8 cellular contexts compared by ENCODE assay signal in the genomic region with DNA sequence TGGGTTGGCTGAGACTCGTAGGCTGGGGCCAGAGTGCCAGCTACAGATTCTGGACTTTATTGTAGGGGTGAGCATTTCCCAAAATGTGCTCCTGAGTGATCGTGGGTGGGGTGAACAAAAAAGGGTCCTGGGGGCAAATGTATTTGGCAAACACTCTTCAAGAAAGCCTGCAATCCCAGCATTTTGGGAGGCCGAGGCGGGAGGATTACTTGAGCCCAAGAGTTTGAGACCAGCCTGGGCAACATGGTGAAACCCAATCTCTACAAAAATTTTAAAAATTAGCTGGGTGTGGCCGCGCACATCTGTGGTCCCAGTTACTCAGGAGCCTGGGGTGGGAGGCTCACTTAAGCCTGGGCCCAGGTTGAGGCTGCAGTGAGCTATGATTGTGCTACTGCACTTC. TPM values are rescaled to one million over a fixed set of nuclear protein-coding genes. Genes with fewer than 3 reads are reported as not detected.
A peak's percentile ranks its signal among the peaks of the same experiment; 100 is the strongest.
DNase-seq lines count a peak whose midpoint lies in the region; ATAC-seq and TF ChIP-seq lines count a peak whose summit lies in the region.
"Had no signal": no experiment of that assay in that cellular context is flagged by ENCODE, and none has a peak within 500 bp of the region (broad histone marks: within the 10 kb centered on the region; RNA-seq: fewer than 3 reads in every experiment).

No MANE protein-coding gene starts in this region.

- TF ChIP-seq CTCF in HFFc6 (IDR thresholded peaks at IDR 0.05), result no peak
- no peak for TF ChIP-seq CTCF in ascending aorta (IDR thresholded peaks at IDR 0.05)
- no peak for TF ChIP-seq CTCF in right lobe of liver (IDR thresholded peaks at IDR 0.05)

- TF ChIP-seq POLR2A in right lobe of liver (IDR thresholded peaks at IDR 0.05), result no peak

- peaks cover 21% of the 10 kb centered on the region for H3K4me1 Mint-ChIP-seq in HFFc6 (ENCODE audit: low read depth)

- H3K4me3 Mint-ChIP-seq in HFFc6, result no peak overlapping the region; the same call in 1 of the 2 replicates

- H3K27me3 ChIP-seq in ascending aorta (no peaks in the 10 kb centered on the region), right lobe of liver (no peaks in the 10 kb centered on the region), stomach smooth muscle (ENCODE audit: control insufficient read depth in 1 of 2, insufficient read depth in 2 of 2, low read length in 2 of 2) (no peaks in the 10 kb centered on the region)

- no peak for DNase-seq in HFFc6
- DNase-seq in ascending aorta (ENCODE audit: low spot score in 2 of 2), result no peak
- DNase-seq in right lobe of liver, result peak in 1 of 3 donors; percentile 34
- no peak for DNase-seq in cerebellum (ENCODE audit: low spot score)
- no peak for DNase-seq in kidney tubule cell (ENCODE audit: low spot score)
- DNase-seq: effector CD8-positive, alpha-beta T cell had no signal

- no peaks in the 10 kb centered on the region for H3K9me3 ChIP-seq in ascending aorta
- no peaks in the 10 kb centered on the region for H3K9me3 ChIP-seq in right lobe of liver
- no peaks in the 10 kb centered on the region for H3K9me3 ChIP-seq in stomach smooth muscle (ENCODE audit: control insufficient read depth in 2 of 2, low read length in 2 of 2)

- peaks cover 5% of the 10 kb centered on the region for H3K36me3 Mint-ChIP-seq in HFFc6 (ENCODE audit: low read depth)

- peak overlapping the region; percentile 95 for H3K27ac Mint-ChIP-seq in HFFc6

- peak overlapping the region; percentile 94 to 98 for H3K27ac ChIP-seq in ascending aorta
- peak overlapping the region in 2 of 3 donors; percentile 96 to 99 for H3K27ac ChIP-seq in right lobe of liver
- peak overlapping the region; percentile 97 for H3K27ac ChIP-seq in stomach smooth muscle (ENCODE audit: low read length)

- WGBS in right lobe of liver (ENCODE audit: insufficient coverage, low coverage, low lambda C conversion rate, missing lambda C conversion rate), result 74% methylated on average over 4 of the region's 6 CpGs

- H3K4me1 ChIP-seq in ascending aorta (peaks cover 6 to 22% of the 10 kb centered on the region in 2 donors), right lobe of liver (peaks cover 0 to 24% (median 14%) of the 10 kb centered on the region in 4 donors), stomach smooth muscle (ENCODE audit: control insufficient read depth, insufficient read depth, low read length) (peaks cover 21% of the 10 kb centered on the region)

- peak overlapping the region; percentile 55 to 87 for H3K9ac ChIP-seq in stomach smooth muscle (ENCODE audit: low read length in 2 of 2)

- peaks cover 6% of the 10 kb centered on the region; the same call in 1 of the 2 replicates for H3K9me3 Mint-ChIP-seq in HFFc6

- H3K36me3 ChIP-seq in ascending aorta (no peaks in the 10 kb centered on the region), right lobe of liver (no peaks in the 10 kb centered on the region), stomach smooth muscle (ENCODE audit: control insufficient read depth in 2 of 2, insufficient read depth in 2 of 2, low read length in 2 of 2) (no peaks in the 10 kb centered on the region)

- H3K27me3 Mint-ChIP-seq in HFFc6 (ENCODE audit: insufficient read depth), result peaks cover 8% of the 10 kb centered on the region; the same call in 1 of the 2 replicates

- ATAC-seq in right lobe of liver, result no peak
- ATAC-seq in GM18907 (IDR thresholded peaks at IDR 0.05; ENCODE audit: unreplicated experiment), result no peak

- H3K4me3 ChIP-seq in ascending aorta (no peak overlapping the region), right lobe of liver (no peak overlapping the region), stomach smooth muscle (ENCODE audit: low read length in 2 of 2) (peak overlapping the region; percentile 71 to 77)

- intact Hi-C loops in ascending aorta (cut with DNase I) (loop anchor here (2.0 kb wide), 1 partner anchor 36 kb away; no protein-coding TSS in a partner anchor), right lobe of liver (cut with DNase I) (loop anchor here in 1 of 2 donors (5.0 kb wide), 1 partner anchor 35 kb away; no protein-coding TSS in a partner anchor)

RNA-seq across cellular contexts. Expression of a gene that starts 55.5 kb away (rescaled TPM):
- 10 to 100 TPM; 23.3 to 30.2 (median 28.4) TPM for total RNA-seq in HFFc6 (2021; fragmentation: NEBNext Ultra II Directional; extraction: Animal tissue kit (Norgen Biotek cat#: 25700))
- 6.0 TPM for total RNA-seq in ascending aorta
- total RNA-seq in right lobe of liver, result 10 to 100 TPM in 2 of 6 experiments, 1 to 10 TPM in 4; 5.1 to 10.8 (median 7.8) TPM
- total RNA-seq in cerebellum, result 26.9 TPM

RNA-seq across cellular contexts. Expression of a gene that starts 58.2 kb away (rescaled TPM):
- 10 to 100 TPM; 32.8 to 41.0 (median 39.6) TPM for total RNA-seq in HFFc6 (2021; fragmentation: NEBNext Ultra II Directional; extraction: Animal tissue kit (Norgen Biotek cat#: 25700))
- total RNA-seq in ascending aorta (70.9 TPM), right lobe of liver (10 to 100 TPM in 1 of 6 experiments, 1 to 10 TPM in 5; 6.1 to 14.8 (median 8.4) TPM), cerebellum (4.5 TPM)

Comparison
In these comparisons a context has a peak if more than half of its experiments do, and no peak if none do; other contexts are left out.
1. H3K4me3 ChIP-seq: peak in stomach smooth muscle (2 of 2); none in ascending aorta (0 of 2) and right lobe of liver (0 of 3).
2. Peak in every context shown above with its lines, with median percentiles within 50 percentile points of each other: H3K27ac ChIP-seq.